In the genomic region with DNA sequence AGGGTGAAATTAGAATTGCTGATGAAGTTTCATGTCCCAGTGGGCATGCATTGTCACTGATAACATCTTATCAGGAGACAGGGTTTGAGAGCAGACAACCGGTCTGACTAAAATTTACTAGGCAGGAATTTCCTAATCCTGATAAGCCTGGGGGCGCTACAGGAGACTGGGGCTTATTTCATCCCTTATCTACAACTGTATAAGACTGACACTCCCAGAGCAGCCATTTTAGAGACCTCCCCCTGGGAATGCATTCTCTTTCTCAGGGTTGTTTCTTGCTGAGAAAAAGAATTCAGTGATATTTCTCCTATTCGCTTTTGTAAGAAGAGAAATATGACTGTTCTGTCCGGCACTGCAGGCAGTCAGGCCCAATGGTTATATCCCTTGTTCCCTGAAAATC, we compare ENCODE assay signal across 4 cellular contexts.
DNase-seq lines count a peak whose midpoint lies in the region; ATAC-seq and TF ChIP-seq lines count a peak whose summit lies in the region.
"Not testable (repeated sequence)": the region's sequence is repeated elsewhere in the genome, so short reads cannot be mapped to it uniquely, and the experiment has no call there.

No MANE protein-coding gene starts in this region.

- H3K36me3 ChIP-seq in HCT116 (ENCODE audit: control insufficient read depth in 1 of 2, insufficient read depth in 2 of 2, low read length in 2 of 2); mesendoderm (ENCODE audit: control insufficient read depth, insufficient read depth, low read length): not testable (repeated sequence)

- H3K79me2 ChIP-seq in HCT116 (ENCODE audit: insufficient read depth, low read length); mesendoderm (ENCODE audit: control insufficient read depth, insufficient read depth, low read length): not testable (repeated sequence)

- intact Hi-C loops in HCT116 (cut with micrococcal nuclease): not testable (repeated sequence)

- DNase-seq in DMS53 (lab: John Stamatoyannopoulos, UW) (peak; percentile 5), OCI-M1 (lab: John Stamatoyannopoulos, UW) (peak; percentile 62), mesendoderm (peak; percentile 16)
- DNase-seq in HCT116 (ENCODE audit: low read depth, low spot score): not testable (repeated sequence)

- H2BK5ac ChIP-seq in mesendoderm (ENCODE audit: low read length): not testable (repeated sequence)

- not testable (repeated sequence) for H3K4me3 ChIP-seq in HCT116 (replicated peaks in 1 of 2; ENCODE audit: low read depth in 1 of 2, low read length in 2 of 2); mesendoderm (ENCODE audit: low read length)

- not testable (repeated sequence) for BruUV-seq in HCT116 (replicated peaks; lab: Mats Ljungman, UMichigan)

- H3K56ac ChIP-seq in mesendoderm (ENCODE audit: low read length): not testable (repeated sequence)

- not testable (repeated sequence) for H4K20me1 ChIP-seq in HCT116 (ENCODE audit: insufficient read depth)

- WGBS in mesendoderm (ENCODE audit: extremely low coverage, insufficient coverage, low lambda C conversion rate): no CpG with 5 or more reads among the region's 4 CpGs

- ATAC-seq in HCT116: not testable (repeated sequence)

- not testable (repeated sequence) for H2AFZ ChIP-seq in HCT116 (ENCODE audit: low read depth, low read length, poor library complexity, severe bottlenecking)

- not testable (repeated sequence) for H2BK15ac ChIP-seq in mesendoderm (replicated peaks; ENCODE audit: low read depth)

- not testable (repeated sequence) for H2BK120ac ChIP-seq in mesendoderm (ENCODE audit: low read depth, low read length)

- not testable (repeated sequence) for H3K4me2 ChIP-seq in HCT116 (ENCODE audit: low read length); mesendoderm (ENCODE audit: low read length)

- not testable (repeated sequence) for H3K27me3 ChIP-seq in HCT116 (ENCODE audit: insufficient read depth, low read length); mesendoderm (ENCODE audit: insufficient read depth, low read length, poor library complexity)

- H3K9ac ChIP-seq in HCT116 (ENCODE audit: low read length); mesendoderm (ENCODE audit: low read length): not testable (repeated sequence)

- not testable (repeated sequence) for H4K5ac ChIP-seq in mesendoderm (ENCODE audit: low read length)

- POLR2A ChIA-PET in HCT116 (lab: Charles Lee): not testable (repeated sequence)

- H3K79me1 ChIP-seq in mesendoderm (ENCODE audit: low read length): not testable (repeated sequence)

- not testable (repeated sequence) for TF ChIP-seq CTCF in HCT116 (IDR thresholded peaks at IDR 0.05 in 2 of 3, conservative IDR thresholded peaks at IDR 0.05 in 1 of 3; ENCODE audit: borderline replicate concordance in 1 of 3, insufficient read depth in 1 of 3, low read depth in 2 of 3, low read length in 2 of 3)

- H3K4ac ChIP-seq in mesendoderm (ENCODE audit: low read depth, low read length): not testable (repeated sequence)

- CTCF ChIA-PET in HCT116 (lab: Charles Lee): not testable (repeated sequence)

- H2AK5ac ChIP-seq in mesendoderm (ENCODE audit: low read length): not testable (repeated sequence)

- not testable (repeated sequence) for TF ChIP-seq RAD21 in HCT116 (IDR thresholded peaks at IDR 0.05; ENCODE audit: low read depth)

- H3K18ac ChIP-seq in mesendoderm (ENCODE audit: low read length): not testable (repeated sequence)

- TF ChIP-seq POLR2A in HCT116 (IDR thresholded peaks at IDR 0.05; ENCODE audit: borderline replicate concordance, extremely low read depth, insufficient read depth, insufficient read length): not testable (repeated sequence)

- not testable (repeated sequence) for H3K9me3 ChIP-seq in HCT116 (ENCODE audit: control insufficient read depth in 1 of 2, insufficient read depth in 1 of 2, low read depth in 1 of 2, low read length in 2 of 2)

- not testable (repeated sequence) for H3K23ac ChIP-seq in mesendoderm (ENCODE audit: low read length)

- not testable (repeated sequence) for H3K27ac ChIP-seq in HCT116 (ENCODE audit: low read depth, low read length); mesendoderm (ENCODE audit: low read depth, low read length)

- RAD21 ChIA-PET in HCT116 (lab: Charles Lee; ENCODE audit: low non-redundant PET in 1 of 2, low total read pairs in 2 of 2, uncharacterized antibody in 2 of 2, unreplicated experiment in 2 of 2): not testable (repeated sequence)

- H3K4me1 ChIP-seq in HCT116 (ENCODE audit: control insufficient read depth in 1 of 2, insufficient read depth in 2 of 2, low read length in 2 of 2); mesendoderm (ENCODE audit: control insufficient read depth, low read depth, low read length): not testable (repeated sequence)

- H3K9me2 ChIP-seq in HCT116 (ENCODE audit: insufficient read depth): not testable (repeated sequence)

- not testable (repeated sequence) for H4K8ac ChIP-seq in mesendoderm (ENCODE audit: low read depth, low read length)

TF ChIP-seq in HCT116, 20 proteins besides CTCF, POLR2A, EP300 and RAD21:
- TF ChIP-seq CBX3 (IDR thresholded peaks at IDR 0.05; ENCODE audit: low read depth): peak; percentile 38; the same call in 1 of the 2 replicates
